ENCODE assay signal across 1 cellular context in the genomic region with DNA sequence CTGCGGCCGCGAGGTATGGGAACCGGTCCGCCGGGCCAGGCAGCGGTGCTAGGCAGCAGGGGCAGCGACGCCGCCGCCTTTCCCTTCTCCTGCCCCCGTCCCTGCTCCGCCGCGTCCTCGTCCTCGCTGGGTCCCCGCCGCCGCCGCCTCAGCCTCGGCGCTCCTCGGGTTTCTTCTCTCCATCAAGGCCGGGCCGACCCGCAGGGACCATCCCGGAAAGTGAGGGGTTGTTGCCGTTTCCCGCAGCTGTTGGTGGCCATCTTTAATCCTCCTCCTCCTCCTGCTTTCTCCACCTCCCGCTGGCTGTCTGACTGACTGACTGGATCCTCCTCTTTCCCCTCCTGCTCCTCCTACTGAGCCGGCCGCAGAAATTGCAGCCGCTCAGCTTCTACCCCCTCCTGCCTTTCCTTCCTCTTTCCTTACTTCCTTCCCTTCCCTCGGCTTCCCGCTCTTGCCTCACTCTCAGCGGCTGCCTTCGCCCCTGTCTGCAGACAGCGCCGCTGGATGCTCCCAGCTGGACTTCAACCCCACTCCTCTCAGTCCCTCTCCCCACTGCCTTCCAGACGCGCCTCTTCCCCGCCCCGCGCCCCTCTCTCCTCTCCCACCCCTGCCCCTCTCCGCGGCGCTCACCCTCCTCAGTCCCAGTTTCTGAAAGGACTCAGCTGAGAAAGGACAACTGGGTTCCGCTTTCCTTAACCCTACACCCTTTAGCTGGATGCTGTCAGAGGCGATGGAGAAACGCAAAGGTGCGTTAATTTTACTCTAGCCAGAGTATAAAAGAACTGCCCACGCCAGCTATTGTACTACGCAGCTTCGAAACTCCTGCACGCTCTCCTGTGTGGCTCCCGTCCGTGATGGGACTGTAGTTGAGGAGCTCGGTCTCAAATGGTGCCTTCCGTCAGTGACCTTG.
TF ChIP-seq lines count a peak whose summit lies in the region.

A gene with protein sequence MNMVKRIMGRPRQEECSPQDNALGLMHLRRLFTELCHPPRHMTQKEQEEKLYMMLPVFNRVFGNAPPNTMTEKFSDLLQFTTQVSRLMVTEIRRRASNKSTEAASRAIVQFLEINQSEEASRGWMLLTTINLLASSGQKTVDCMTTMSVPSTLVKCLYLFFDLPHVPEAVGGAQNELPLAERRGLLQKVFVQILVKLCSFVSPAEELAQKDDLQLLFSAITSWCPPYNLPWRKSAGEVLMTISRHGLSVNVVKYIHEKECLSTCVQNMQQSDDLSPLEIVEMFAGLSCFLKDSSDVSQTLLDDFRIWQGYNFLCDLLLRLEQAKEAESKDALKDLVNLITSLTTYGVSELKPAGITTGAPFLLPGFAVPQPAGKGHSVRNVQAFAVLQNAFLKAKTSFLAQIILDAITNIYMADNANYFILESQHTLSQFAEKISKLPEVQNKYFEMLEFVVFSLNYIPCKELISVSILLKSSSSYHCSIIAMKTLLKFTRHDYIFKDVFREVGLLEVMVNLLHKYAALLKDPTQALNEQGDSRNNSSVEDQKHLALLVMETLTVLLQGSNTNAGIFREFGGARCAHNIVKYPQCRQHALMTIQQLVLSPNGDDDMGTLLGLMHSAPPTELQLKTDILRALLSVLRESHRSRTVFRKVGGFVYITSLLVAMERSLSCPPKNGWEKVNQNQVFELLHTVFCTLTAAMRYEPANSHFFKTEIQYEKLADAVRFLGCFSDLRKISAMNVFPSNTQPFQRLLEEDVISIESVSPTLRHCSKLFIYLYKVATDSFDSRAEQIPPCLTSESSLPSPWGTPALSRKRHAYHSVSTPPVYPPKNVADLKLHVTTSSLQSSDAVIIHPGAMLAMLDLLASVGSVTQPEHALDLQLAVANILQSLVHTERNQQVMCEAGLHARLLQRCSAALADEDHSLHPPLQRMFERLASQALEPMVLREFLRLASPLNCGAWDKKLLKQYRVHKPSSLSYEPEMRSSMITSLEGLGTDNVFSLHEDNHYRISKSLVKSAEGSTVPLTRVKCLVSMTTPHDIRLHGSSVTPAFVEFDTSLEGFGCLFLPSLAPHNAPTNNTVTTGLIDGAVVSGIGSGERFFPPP (N-terminal part only) (minus strand): TSS at position 309 of the 910 bp plus-strand sequence. CDS start 106,099 bp downstream, outside the sequence.

TF ChIP-seq in HepG2, 621 proteins besides CTCF, POLR2A, EP300 and RAD21 (continued from another document):
- TF ChIP-seq, protein P1, sequence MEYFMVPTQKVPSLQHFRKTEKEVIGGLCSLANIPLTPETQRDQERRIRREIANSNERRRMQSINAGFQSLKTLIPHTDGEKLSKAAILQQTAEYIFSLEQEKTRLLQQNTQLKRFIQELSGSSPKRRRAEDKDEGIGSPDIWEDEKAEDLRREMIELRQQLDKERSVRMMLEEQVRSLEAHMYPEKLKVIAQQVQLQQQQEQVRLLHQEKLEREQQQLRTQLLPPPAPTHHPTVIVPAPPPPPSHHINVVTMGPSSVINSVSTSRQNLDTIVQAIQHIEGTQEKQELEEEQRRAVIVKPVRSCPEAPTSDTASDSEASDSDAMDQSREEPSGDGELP (IDR thresholded peaks at IDR 0.05; ENCODE audit: borderline replicate concordance, low read depth) = peak; percentile 50; the same call in 1 of the 2 replicates
- TF ChIP-seq ZBTB20 (CRISPR knock-in tag; IDR thresholded peaks at IDR 0.05; ENCODE audit: borderline replicate concordance, low read depth) (no peak), ZNF792 (CRISPR knock-in tag; IDR thresholded peaks at IDR 0.05) (no peak; the same call in 1 of the 2 replicates), ZNF589 (CRISPR knock-in tag; conservative IDR thresholded peaks at IDR 0.05) (no peak), ZNF484 (CRISPR knock-in tag; IDR thresholded peaks at IDR 0.05; ENCODE audit: borderline replicate concordance, low read depth) (no peak), ZBTB21 (CRISPR knock-in tag; IDR thresholded peaks at IDR 0.05) (no peak), SAFB2 (CRISPR knock-in tag; IDR thresholded peaks at IDR 0.05; ENCODE audit: borderline replicate concordance, low read depth) (0 out of 2 replicates have a peak, but pooled peaks have one; percentile 35), KLF9 (CRISPR knock-in tag; IDR thresholded peaks at IDR 0.05; ENCODE audit: low read depth) (no peak), ATF1 (CRISPR knock-in tag; IDR thresholded peaks at IDR 0.05) (no peak), ZNF367 (CRISPR knock-in tag; IDR thresholded peaks at IDR 0.05; ENCODE audit: borderline replicate concordance) (no peak), BCL6 (CRISPR knock-in tag; IDR thresholded peaks at IDR 0.05) (0 out of 2 replicates have a peak, but pooled peaks have one; percentile 27), ZNF607 (CRISPR knock-in tag; IDR thresholded peaks at IDR 0.05; ENCODE audit: borderline replicate concordance) (0 out of 2 replicates have a peak, but pooled peaks have one; percentile 29), NFKB2 (CRISPR knock-in tag; IDR thresholded peaks at IDR 0.05; ENCODE audit: borderline replicate concordance) (peak; percentile 63; the same call in 1 of the 2 replicates), ETV5 (CRISPR knock-in tag; IDR thresholded peaks at IDR 0.05; ENCODE audit: borderline replicate concordance) (no peak), HMG20B (CRISPR knock-in tag; conservative IDR thresholded peaks at IDR 0.05) (peak; percentile 62; the same call in 1 of the 2 replicates), CHCHD3 (CRISPR knock-in tag; IDR thresholded peaks at IDR 0.05) (no peak; the same call in 1 of the 2 replicates), DR1 (CRISPR knock-in tag; IDR thresholded peaks at IDR 0.05) (no peak), PAWR (CRISPR knock-in tag; IDR thresholded peaks at IDR 0.05; ENCODE audit: borderline replicate concordance) (no peak), SOX13 (IDR thresholded peaks at IDR 0.05) (0 out of 2 replicates have a peak, but pooled peaks have one; percentile 27), SOX13 (CRISPR knock-in tag; conservative IDR thresholded peaks at IDR 0.05 in 1 of 2, IDR thresholded peaks at IDR 0.05 in 1 of 2) (no peak), NFIC (IDR thresholded peaks at IDR 0.05; ENCODE audit: low read length) (no peak), DNMT3B (CRISPR knock-in tag; conservative IDR thresholded peaks at IDR 0.05) (no peak)
- TF ChIP-seq, protein P2, sequence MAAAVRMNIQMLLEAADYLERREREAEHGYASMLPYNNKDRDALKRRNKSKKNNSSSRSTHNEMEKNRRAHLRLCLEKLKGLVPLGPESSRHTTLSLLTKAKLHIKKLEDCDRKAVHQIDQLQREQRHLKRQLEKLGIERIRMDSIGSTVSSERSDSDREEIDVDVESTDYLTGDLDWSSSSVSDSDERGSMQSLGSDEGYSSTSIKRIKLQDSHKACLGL (CRISPR knock-in tag; IDR thresholded peaks at IDR 0.05) = no peak
- TF ChIP-seq, protein P3, sequence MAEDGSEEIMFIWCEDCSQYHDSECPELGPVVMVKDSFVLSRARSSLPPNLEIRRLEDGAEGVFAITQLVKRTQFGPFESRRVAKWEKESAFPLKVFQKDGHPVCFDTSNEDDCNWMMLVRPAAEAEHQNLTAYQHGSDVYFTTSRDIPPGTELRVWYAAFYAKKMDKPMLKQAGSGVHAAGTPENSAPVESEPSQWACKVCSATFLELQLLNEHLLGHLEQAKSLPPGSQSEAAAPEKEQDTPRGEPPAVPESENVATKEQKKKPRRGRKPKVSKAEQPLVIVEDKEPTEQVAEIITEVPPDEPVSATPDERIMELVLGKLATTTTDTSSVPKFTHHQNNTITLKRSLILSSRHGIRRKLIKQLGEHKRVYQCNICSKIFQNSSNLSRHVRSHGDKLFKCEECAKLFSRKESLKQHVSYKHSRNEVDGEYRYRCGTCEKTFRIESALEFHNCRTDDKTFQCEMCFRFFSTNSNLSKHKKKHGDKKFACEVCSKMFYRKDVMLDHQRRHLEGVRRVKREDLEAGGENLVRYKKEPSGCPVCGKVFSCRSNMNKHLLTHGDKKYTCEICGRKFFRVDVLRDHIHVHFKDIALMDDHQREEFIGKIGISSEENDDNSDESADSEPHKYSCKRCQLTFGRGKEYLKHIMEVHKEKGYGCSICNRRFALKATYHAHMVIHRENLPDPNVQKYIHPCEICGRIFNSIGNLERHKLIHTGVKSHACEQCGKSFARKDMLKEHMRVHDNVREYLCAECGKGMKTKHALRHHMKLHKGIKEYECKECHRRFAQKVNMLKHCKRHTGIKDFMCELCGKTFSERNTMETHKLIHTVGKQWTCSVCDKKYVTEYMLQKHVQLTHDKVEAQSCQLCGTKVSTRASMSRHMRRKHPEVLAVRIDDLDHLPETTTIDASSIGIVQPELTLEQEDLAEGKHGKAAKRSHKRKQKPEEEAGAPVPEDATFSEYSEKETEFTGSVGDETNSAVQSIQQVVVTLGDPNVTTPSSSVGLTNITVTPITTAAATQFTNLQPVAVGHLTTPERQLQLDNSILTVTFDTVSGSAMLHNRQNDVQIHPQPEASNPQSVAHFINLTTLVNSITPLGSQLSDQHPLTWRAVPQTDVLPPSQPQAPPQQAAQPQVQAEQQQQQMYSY (CRISPR knock-in tag; IDR thresholded peaks at IDR 0.05) = no peak
- TF ChIP-seq, protein P4, sequence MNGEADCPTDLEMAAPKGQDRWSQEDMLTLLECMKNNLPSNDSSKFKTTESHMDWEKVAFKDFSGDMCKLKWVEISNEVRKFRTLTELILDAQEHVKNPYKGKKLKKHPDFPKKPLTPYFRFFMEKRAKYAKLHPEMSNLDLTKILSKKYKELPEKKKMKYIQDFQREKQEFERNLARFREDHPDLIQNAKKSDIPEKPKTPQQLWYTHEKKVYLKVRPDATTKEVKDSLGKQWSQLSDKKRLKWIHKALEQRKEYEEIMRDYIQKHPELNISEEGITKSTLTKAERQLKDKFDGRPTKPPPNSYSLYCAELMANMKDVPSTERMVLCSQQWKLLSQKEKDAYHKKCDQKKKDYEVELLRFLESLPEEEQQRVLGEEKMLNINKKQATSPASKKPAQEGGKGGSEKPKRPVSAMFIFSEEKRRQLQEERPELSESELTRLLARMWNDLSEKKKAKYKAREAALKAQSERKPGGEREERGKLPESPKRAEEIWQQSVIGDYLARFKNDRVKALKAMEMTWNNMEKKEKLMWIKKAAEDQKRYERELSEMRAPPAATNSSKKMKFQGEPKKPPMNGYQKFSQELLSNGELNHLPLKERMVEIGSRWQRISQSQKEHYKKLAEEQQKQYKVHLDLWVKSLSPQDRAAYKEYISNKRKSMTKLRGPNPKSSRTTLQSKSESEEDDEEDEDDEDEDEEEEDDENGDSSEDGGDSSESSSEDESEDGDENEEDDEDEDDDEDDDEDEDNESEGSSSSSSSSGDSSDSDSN (CRISPR knock-in tag; IDR thresholded peaks at IDR 0.05) = no peak
- TF ChIP-seq, protein P5, sequence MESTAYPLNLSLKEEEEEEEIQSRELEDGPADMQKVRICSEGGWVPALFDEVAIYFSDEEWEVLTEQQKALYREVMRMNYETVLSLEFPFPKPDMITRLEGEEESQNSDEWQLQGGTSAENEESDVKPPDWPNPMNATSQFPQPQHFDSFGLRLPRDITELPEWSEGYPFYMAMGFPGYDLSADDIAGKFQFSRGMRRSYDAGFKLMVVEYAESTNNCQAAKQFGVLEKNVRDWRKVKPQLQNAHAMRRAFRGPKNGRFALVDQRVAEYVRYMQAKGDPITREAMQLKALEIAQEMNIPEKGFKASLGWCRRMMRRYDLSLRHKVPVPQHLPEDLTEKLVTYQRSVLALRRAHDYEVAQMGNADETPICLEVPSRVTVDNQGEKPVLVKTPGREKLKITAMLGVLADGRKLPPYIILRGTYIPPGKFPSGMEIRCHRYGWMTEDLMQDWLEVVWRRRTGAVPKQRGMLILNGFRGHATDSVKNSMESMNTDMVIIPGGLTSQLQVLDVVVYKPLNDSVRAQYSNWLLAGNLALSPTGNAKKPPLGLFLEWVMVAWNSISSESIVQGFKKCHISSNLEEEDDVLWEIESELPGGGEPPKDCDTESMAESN (CRISPR knock-in tag; conservative IDR thresholded peaks at IDR 0.05) = no peak
- TF ChIP-seq, protein P6, sequence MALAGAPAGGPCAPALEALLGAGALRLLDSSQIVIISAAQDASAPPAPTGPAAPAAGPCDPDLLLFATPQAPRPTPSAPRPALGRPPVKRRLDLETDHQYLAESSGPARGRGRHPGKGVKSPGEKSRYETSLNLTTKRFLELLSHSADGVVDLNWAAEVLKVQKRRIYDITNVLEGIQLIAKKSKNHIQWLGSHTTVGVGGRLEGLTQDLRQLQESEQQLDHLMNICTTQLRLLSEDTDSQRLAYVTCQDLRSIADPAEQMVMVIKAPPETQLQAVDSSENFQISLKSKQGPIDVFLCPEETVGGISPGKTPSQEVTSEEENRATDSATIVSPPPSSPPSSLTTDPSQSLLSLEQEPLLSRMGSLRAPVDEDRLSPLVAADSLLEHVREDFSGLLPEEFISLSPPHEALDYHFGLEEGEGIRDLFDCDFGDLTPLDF (CRISPR knock-in tag; IDR thresholded peaks at IDR 0.05) = no peak
- TF ChIP-seq, protein P7, sequence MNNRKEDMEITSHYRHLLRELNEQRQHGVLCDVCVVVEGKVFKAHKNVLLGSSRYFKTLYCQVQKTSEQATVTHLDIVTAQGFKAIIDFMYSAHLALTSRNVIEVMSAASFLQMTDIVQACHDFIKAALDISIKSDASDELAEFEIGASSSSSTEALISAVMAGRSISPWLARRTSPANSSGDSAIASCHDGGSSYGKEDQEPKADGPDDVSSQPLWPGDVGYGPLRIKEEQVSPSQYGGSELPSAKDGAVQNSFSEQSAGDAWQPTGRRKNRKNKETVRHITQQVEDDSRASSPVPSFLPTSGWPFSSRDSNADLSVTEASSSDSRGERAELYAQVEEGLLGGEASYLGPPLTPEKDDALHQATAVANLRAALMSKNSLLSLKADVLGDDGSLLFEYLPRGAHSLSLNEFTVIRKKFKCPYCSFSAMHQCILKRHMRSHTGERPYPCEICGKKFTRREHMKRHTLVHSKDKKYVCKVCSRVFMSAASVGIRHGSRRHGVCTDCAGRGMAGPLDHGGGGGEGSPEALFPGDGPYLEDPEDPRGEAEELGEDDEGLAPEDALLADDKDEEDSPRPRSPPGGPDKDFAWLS (CRISPR knock-in tag; IDR thresholded peaks at IDR 0.05; ENCODE audit: borderline replicate concordance) = no peak
- TF ChIP-seq, protein P8, sequence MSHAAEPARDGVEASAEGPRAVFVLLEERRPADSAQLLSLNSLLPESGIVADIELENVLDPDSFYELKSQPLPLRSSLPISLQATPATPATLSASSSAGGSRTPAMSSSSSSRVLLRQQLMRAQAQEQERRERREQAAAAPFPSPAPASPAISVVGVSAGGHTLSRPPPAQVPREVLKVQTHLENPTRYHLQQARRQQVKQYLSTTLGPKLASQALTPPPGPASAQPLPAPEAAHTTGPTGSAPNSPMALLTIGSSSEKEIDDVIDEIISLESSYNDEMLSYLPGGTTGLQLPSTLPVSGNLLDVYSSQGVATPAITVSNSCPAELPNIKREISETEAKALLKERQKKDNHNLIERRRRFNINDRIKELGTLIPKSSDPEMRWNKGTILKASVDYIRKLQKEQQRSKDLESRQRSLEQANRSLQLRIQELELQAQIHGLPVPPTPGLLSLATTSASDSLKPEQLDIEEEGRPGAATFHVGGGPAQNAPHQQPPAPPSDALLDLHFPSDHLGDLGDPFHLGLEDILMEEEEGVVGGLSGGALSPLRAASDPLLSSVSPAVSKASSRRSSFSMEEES (CRISPR knock-in tag; IDR thresholded peaks at IDR 0.05) = no peak
- TF ChIP-seq, protein P9, sequence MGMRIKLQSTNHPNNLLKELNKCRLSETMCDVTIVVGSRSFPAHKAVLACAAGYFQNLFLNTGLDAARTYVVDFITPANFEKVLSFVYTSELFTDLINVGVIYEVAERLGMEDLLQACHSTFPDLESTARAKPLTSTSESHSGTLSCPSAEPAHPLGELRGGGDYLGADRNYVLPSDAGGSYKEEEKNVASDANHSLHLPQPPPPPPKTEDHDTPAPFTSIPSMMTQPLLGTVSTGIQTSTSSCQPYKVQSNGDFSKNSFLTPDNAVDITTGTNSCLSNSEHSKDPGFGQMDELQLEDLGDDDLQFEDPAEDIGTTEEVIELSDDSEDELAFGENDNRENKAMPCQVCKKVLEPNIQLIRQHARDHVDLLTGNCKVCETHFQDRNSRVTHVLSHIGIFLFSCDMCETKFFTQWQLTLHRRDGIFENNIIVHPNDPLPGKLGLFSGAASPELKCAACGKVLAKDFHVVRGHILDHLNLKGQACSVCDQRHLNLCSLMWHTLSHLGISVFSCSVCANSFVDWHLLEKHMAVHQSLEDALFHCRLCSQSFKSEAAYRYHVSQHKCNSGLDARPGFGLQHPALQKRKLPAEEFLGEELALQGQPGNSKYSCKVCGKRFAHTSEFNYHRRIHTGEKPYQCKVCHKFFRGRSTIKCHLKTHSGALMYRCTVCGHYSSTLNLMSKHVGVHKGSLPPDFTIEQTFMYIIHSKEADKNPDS (CRISPR knock-in tag; IDR thresholded peaks at IDR 0.05) = no peak
